8 cellular contexts compared by ENCODE assay signal in genomic region chr3:122793568-122794416, GRCh38. TPM values are rescaled to one million over a fixed set of nuclear protein-coding genes. Genes with fewer than 3 reads are reported as not detected.
DNase-seq lines count a peak whose midpoint lies in the region; ATAC-seq lines count a peak whose summit lies in the region.

Gene HSPBAP1 (minus strand): TSS chr3:122793831. CDS start chr3:122793680, 151 bp downstream.

- ATAC-seq in GM19463 (IDR thresholded peaks at IDR 0.05; ENCODE audit: unreplicated experiment) = peak; percentile 53

- no peaks in the 10 kb centered on the region for H3K27me3 ChIP-seq in muscle layer of duodenum (ENCODE audit: low read depth, low read length)

- H3K9me3 ChIP-seq in muscle layer of duodenum (ENCODE audit: control insufficient read depth in 1 of 2, low read length in 2 of 2) = no peaks in the 10 kb centered on the region

- H3K27ac ChIP-seq in epithelial cell of prostate = peak within 1 kb of the TSS; percentile 93
- peak within 1 kb of the TSS; percentile 94 for H3K27ac ChIP-seq in muscle layer of duodenum (ENCODE audit: low read length)

- peak; percentile 94 for DNase-seq in AG20443 (ENCODE audit: low spot score)
- DNase-seq in HT-29 (ENCODE audit: low spot score) = peak; percentile 91
- peak; percentile 83 to 88 for DNase-seq in activated CD8-positive, alpha-beta memory T cell treated with anti-CD3 and anti-CD28 coated beads for 4 hours (ENCODE audit: low read depth in 2 of 2)
- peak; percentile 66 for DNase-seq in epithelial cell of prostate (ENCODE audit: low read depth, low spot score)
- DNase-seq in stimulated activated CD8-positive, alpha-beta memory T cell treated with anti-CD3 and anti-CD28 coated beads, Interleukin-7, amount 100 ng/mL, for 4 hours (ENCODE audit: low read depth in 2 of 2) = peak; percentile 83 to 88
- DNase-seq in SHP77 (lab: John Stamatoyannopoulos, UW) = no peak

- H3K4me1 ChIP-seq in muscle layer of duodenum (ENCODE audit: control insufficient read depth in 1 of 2, insufficient read depth in 2 of 2, low read length in 2 of 2) = peaks cover 4 to 21% of the 10 kb centered on the region in 2 donors

- H3K4me3 ChIP-seq in muscle layer of duodenum (ENCODE audit: low read depth in 1 of 2, low read length in 2 of 2) = peak within 1 kb of the TSS; percentile 82 to 86

- H3K36me3 ChIP-seq in muscle layer of duodenum (ENCODE audit: control insufficient read depth in 1 of 2, insufficient read depth in 2 of 2, low read length in 2 of 2) = no peaks in the 10 kb centered on the region

RNA-seq across cellular contexts. Expression of gene HSPBAP1, which starts in this region (rescaled TPM):
- 3.5 and 4.1 TPM in 2 replicates for total RNA-seq in HT-29 (2014; rRNA removed; shearing (Covaris generic))

Comparison
In these comparisons a context has a peak if more than half of its experiments do, and no peak if none do; other contexts are left out.
1. DNase-seq: peak in AG20443 (single experiment), HT-29 (single experiment), activated CD8-positive, alpha-beta memory T cell treated with anti-CD3 and anti-CD28 coated beads for 4 hours (2 of 2), epithelial cell of prostate (single experiment) and stimulated activated CD8-positive, alpha-beta memory T cell treated with anti-CD3 and anti-CD28 coated beads, Interleukin-7, amount 100 ng/mL, for 4 hours (2 of 2); none in SHP77 (0 of 2).